In genomic region chr22:45757068-45757467, GRCh38 we compare ENCODE assay signal across 12 cellular contexts.
DNase-seq lines count a peak whose midpoint lies in the region; TF ChIP-seq lines count a peak whose summit lies in the region.
"Had no signal": no experiment of that assay in that cellular context is flagged by ENCODE, and none has a peak within 500 bp of the region (broad histone marks: within the 10 kb centered on the region; RNA-seq: fewer than 3 reads in every experiment).

No MANE protein-coding gene starts in this region.

- H3K4me3 ChIP-seq in thymus (ENCODE audit: low read length) = no peak overlapping the region
- H3K4me3 ChIP-seq: breast epithelium, skin epidermis had no signal

- no peak for TF ChIP-seq RAD21 in Ishikawa (IDR thresholded peaks at IDR 0.05; ENCODE audit: low read depth)

- no peaks in the 10 kb centered on the region for H3K27me3 ChIP-seq in thymus (ENCODE audit: control insufficient read depth, insufficient read depth)
- H3K27me3 ChIP-seq: breast epithelium had no signal

- H3K36me3 Mint-ChIP-seq in activated T-helper 2 cell treated with anti-CD3 and anti-CD28 coated beads, Interferon-gamma antibody, Interleukin-2, Interleukin-4, amounts not matched to agents 10 μg/mL and 5 μg/mL and 100 μg/mL, durations not matched to agents 14 hours and 24 hours and 36 hours (ENCODE audit: low read depth) = peaks cover 10% of the 10 kb centered on the region

- H3K27me3 Mint-ChIP-seq in activated T-helper 2 cell treated with anti-CD3 and anti-CD28 coated beads, Interferon-gamma antibody, Interleukin-2, Interleukin-4, amounts not matched to agents 10 μg/mL and 5 μg/mL and 100 μg/mL, durations not matched to agents 14 hours and 24 hours and 36 hours (ENCODE audit: low read depth) = no peaks in the 10 kb centered on the region

- no peaks in the 10 kb centered on the region for H3K9me3 ChIP-seq in thymus (ENCODE audit: control insufficient read depth)
- H3K9me3 ChIP-seq: breast epithelium had no signal

- DNase-seq in fibroblast of the conjunctiva (ENCODE audit: low read depth) (peak; percentile 16), medulla oblongata (ENCODE audit: extremely low spot score) (peak; percentile 71), hepatic stellate cell (ENCODE audit: low spot score) (no peak)
- DNase-seq in stimulated activated naive CD4-positive, alpha-beta T cell treated with Interleukin-2 at 50 U/mL for 16 hours (lab: John Stamatoyannopoulos, UW) = no peak
- DNase-seq in activated CD4-positive, alpha-beta T cell treated with anti-CD3 and anti-CD28 coated beads for 48 hours = no peak
- DNase-seq in activated T-helper 2 cell treated with anti-CD3 and anti-CD28 coated beads, Interferon-gamma antibody, Interleukin-2, Interleukin-4, amounts not matched to agents 10 μg/mL and 5 μg/mL and 100 μg/mL, durations not matched to agents 14 hours and 24 hours and 36 hours (ENCODE audit: low spot score) = no peak
- DNase-seq: DMS79, NCI-H2227 treated with DMSO at 0.1 percent for 48 hours had no signal

- no peaks in the 10 kb centered on the region for H3K4me1 Mint-ChIP-seq in activated T-helper 2 cell treated with anti-CD3 and anti-CD28 coated beads, Interferon-gamma antibody, Interleukin-2, Interleukin-4, amounts not matched to agents 10 μg/mL and 5 μg/mL and 100 μg/mL, durations not matched to agents 14 hours and 24 hours and 36 hours (ENCODE audit: low read depth)

- H3K27ac ChIP-seq in thymus (ENCODE audit: low read depth) = peak overlapping the region; percentile 18
- H3K27ac ChIP-seq: breast epithelium, skin epidermis had no signal

- 94% methylated on average over 14 of the region's 14 CpGs for WGBS in thymus

- no peak overlapping the region for H3K4me3 Mint-ChIP-seq in activated T-helper 2 cell treated with anti-CD3 and anti-CD28 coated beads, Interferon-gamma antibody, Interleukin-2, Interleukin-4, amounts not matched to agents 10 μg/mL and 5 μg/mL and 100 μg/mL, durations not matched to agents 14 hours and 24 hours and 36 hours (ENCODE audit: low read depth)

- peaks cover 7% of the 10 kb centered on the region for H3K36me3 ChIP-seq in thymus (ENCODE audit: control insufficient read depth, insufficient read depth)
- H3K36me3 ChIP-seq: breast epithelium had no signal

- no peak for TF ChIP-seq EP300 in Ishikawa (IDR thresholded peaks at IDR 0.05; ENCODE audit: borderline replicate concordance)

- H3K9me3 Mint-ChIP-seq in activated T-helper 2 cell treated with anti-CD3 and anti-CD28 coated beads, Interferon-gamma antibody, Interleukin-2, Interleukin-4, amounts not matched to agents 10 μg/mL and 5 μg/mL and 100 μg/mL, durations not matched to agents 14 hours and 24 hours and 36 hours = no peaks in the 10 kb centered on the region

- intact Hi-C loops in activated T-helper 2 cell treated with anti-CD3 and anti-CD28 coated beads, Interferon-gamma antibody, Interleukin-2, Interleukin-4, amounts not matched to agents 10 μg/mL and 5 μg/mL and 100 μg/mL, durations not matched to agents 14 hours and 24 hours and 36 hours (cut with micrococcal nuclease) = no loop called here

- no peaks in the 10 kb centered on the region for H3K4me1 ChIP-seq in thymus (ENCODE audit: control insufficient read depth, insufficient read depth, low read length)
- H3K4me1 ChIP-seq: breast epithelium had no signal

- H3K27ac Mint-ChIP-seq in activated T-helper 2 cell treated with anti-CD3 and anti-CD28 coated beads, Interferon-gamma antibody, Interleukin-2, Interleukin-4, amounts not matched to agents 10 μg/mL and 5 μg/mL and 100 μg/mL, durations not matched to agents 14 hours and 24 hours and 36 hours = no peak overlapping the region

TF ChIP-seq in Ishikawa, 13 proteins besides CTCF, POLR2A, EP300 and RAD21:
- no peak for TF ChIP-seq CREB1 (IDR thresholded peaks at IDR 0.05; ENCODE audit: low read depth)
- peak; percentile 45 for TF ChIP-seq TEAD4 (IDR thresholded peaks at IDR 0.05)
- TF ChIP-seq EGR1 (IDR thresholded peaks at IDR 0.05) = peak; percentile 91
- no peak for TF ChIP-seq FOXM1 (IDR thresholded peaks at IDR 0.05; ENCODE audit: borderline replicate concordance, low read depth)
- TF ChIP-seq TAF1 (IDR thresholded peaks at IDR 0.05; ENCODE audit: low read depth) = no peak
- no peak for TF ChIP-seq YY1 (IDR thresholded peaks at IDR 0.05; ENCODE audit: low read depth)
- no peak for TF ChIP-seq NFIC (IDR thresholded peaks at IDR 0.05)
- TF ChIP-seq REST (IDR thresholded peaks at IDR 0.05; ENCODE audit: low read depth) = no peak
- no peak for TF ChIP-seq MAX (IDR thresholded peaks at IDR 0.05)
- no peak for TF ChIP-seq CEBPB (IDR thresholded peaks at IDR 0.05)

Comparison
In these comparisons a context has a peak if more than half of its experiments do, and no peak if none do; other contexts are left out.
1. DNase-seq: peak in fibroblast of the conjunctiva (single experiment) and medulla oblongata (single experiment); none in stimulated activated naive CD4-positive, alpha-beta T cell treated with Interleukin-2 at 50 U/mL for 16 hours (single experiment), hepatic stellate cell (single experiment), activated CD4-positive, alpha-beta T cell treated with anti-CD3 and anti-CD28 coated beads for 48 hours (single experiment) and activated T-helper 2 cell treated with anti-CD3 and anti-CD28 coated beads, Interferon-gamma antibody, Interleukin-2, Interleukin-4, amounts not matched to agents 10 μg/mL and 5 μg/mL and 100 μg/mL, durations not matched to agents 14 hours and 24 hours and 36 hours (single experiment).